ENCODE assay signal across 1 cellular context in the genomic region with DNA sequence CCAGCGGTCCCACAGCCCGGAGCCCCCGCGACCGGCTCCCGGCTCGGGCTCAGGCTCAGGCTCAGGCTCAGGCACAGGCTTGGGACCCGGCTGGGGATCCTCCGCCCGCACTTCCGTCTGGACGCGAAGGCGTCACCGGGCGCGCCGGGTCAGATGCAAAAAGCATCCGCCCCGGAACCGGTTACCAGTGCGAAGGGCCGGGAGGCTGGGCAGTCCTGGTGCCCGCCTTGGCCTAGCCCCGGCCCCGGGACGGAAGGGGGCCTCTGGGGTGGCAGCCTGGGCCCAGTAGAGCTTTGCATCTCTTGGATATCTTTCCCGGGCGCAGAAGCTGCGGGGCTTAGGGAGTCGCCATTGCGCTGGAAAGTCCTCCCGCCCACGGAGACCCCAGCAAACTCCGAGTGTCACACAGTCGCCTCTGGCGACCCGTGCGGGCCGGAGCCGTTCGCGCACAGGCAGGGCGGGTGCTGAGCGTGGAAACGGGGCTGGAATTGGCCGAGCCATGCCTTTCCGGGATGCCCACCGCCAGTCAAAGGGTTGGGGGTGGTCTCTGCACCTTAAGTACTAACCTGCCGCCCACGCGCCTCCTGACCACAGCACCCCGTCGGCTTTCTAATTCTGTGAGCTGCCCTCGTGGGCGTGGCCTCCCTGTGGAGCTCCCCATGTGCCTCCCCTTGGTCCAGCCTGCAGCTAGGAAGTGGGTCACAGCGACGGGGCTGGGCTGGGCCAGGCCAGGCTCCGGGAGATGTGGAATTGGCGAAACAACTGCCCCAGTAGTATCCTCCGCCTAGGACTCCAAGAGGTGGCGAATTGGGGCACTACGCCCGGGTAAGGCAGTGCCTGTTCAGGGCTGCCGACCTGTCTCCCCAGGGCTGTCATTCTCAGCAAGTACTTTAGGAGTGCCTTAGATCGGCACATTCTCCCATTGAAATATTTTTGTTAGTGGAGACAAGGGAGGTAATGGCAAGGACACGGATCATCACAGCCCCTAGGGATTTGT.
TF ChIP-seq lines count a peak whose summit lies in the region.

A gene (minus strand): TSS at position 119 of the 997 bp plus-strand sequence. CDS start 129 bp downstream, outside the sequence.

TF ChIP-seq in GM12878, 131 proteins besides CTCF, POLR2A, EP300 and RAD21 (continued from another document and continues in another):
- TF ChIP-seq STAT1 (conservative IDR thresholded peaks at IDR 0.05) (peak; percentile 67; the same call in 1 of the 2 replicates), NBN (IDR thresholded peaks at IDR 0.05) (peak; percentile 71; the same call in 1 of the 2 replicates), MXI1 (IDR thresholded peaks at IDR 0.05; ENCODE audit: low read depth, low read length) (peak; percentile 53), ATF7 (IDR thresholded peaks at IDR 0.05; ENCODE audit: low read depth) (0 out of 2 replicates have a peak, but pooled peaks have one; percentile 41), RFX5 (IDR thresholded peaks at IDR 0.05; ENCODE audit: low read depth, low read length) (no peak), TCF3 (IDR thresholded peaks at IDR 0.05; ENCODE audit: borderline replicate concordance, insufficient read depth, low read depth, low read length) (peak; percentile 66), LARP7 (IDR thresholded peaks at IDR 0.05) (0 out of 2 replicates have a peak, but pooled peaks have one; percentile 75), ASH2L (IDR thresholded peaks at IDR 0.05; ENCODE audit: borderline replicate concordance, low read depth) (0 out of 2 replicates have a peak, but pooled peaks have one; percentile 18), KAT2A (conservative IDR thresholded peaks at IDR 0.05; ENCODE audit: control insufficient read depth, low read depth, low read length) (no peak), CBFB (IDR thresholded peaks at IDR 0.05; ENCODE audit: low read depth) (peak; percentile 90), DPF2 (IDR thresholded peaks at IDR 0.05) (peak; percentile 70), MTA2 (IDR thresholded peaks at IDR 0.05; ENCODE audit: low read depth) (peak; percentile 86), CREM (IDR thresholded peaks at IDR 0.05; ENCODE audit: low read depth) (peak; percentile 98), CREB1 (IDR thresholded peaks at IDR 0.05; ENCODE audit: low read depth) (peak; percentile 98), SRF (IDR thresholded peaks at IDR 0.05; ENCODE audit: low read depth in 2 of 2, low read length in 2 of 2) (peak in 1 of 2 experiments; percentile 61; a peak in 1 of 4 replicates), MEF2A (IDR thresholded peaks at IDR 0.05; ENCODE audit: insufficient read depth, low read depth, low read length) (0 out of 2 replicates have a peak, but pooled peaks have one; percentile 12), TCF7 (IDR thresholded peaks at IDR 0.05; ENCODE audit: borderline replicate concordance) (no peak), POU2F2 (IDR thresholded peaks at IDR 0.05; ENCODE audit: borderline replicate concordance, low read depth, low read length) (peak; percentile 90), EGR1 (IDR thresholded peaks at IDR 0.05; ENCODE audit: borderline replicate concordance in 1 of 2, low read depth in 2 of 2, low read length in 2 of 2) (peak; percentile 7 to 99), BHLHE40 (IDR thresholded peaks at IDR 0.05; ENCODE audit: borderline replicate concordance in 1 of 2, low read depth in 2 of 2, low read length in 1 of 2) (peak; percentile 50 to 76; a peak in 2 of 4 replicates), TAF1 (IDR thresholded peaks at IDR 0.05; ENCODE audit: borderline replicate concordance, low read depth, low read length) (0 out of 2 replicates have a peak, but pooled peaks have one; percentile 13), ZNF274 (IDR thresholded peaks at IDR 0.05; ENCODE audit: insufficient read depth, insufficient read length) (no peak), NRF1 (conservative IDR thresholded peaks at IDR 0.05; ENCODE audit: low read depth, low read length) (no peak)
- TF ChIP-seq, protein P1, sequence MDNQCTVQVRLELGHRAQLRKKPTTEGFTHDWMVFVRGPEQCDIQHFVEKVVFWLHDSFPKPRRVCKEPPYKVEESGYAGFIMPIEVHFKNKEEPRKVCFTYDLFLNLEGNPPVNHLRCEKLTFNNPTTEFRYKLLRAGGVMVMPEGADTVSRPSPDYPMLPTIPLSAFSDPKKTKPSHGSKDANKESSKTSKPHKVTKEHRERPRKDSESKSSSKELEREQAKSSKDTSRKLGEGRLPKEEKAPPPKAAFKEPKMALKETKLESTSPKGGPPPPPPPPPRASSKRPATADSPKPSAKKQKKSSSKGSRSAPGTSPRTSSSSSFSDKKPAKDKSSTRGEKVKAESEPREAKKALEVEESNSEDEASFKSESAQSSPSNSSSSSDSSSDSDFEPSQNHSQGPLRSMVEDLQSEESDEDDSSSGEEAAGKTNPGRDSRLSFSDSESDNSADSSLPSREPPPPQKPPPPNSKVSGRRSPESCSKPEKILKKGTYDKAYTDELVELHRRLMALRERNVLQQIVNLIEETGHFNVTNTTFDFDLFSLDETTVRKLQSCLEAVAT (IDR thresholded peaks at IDR 0.05), result peak; percentile 53
- TF ChIP-seq, protein P2, sequence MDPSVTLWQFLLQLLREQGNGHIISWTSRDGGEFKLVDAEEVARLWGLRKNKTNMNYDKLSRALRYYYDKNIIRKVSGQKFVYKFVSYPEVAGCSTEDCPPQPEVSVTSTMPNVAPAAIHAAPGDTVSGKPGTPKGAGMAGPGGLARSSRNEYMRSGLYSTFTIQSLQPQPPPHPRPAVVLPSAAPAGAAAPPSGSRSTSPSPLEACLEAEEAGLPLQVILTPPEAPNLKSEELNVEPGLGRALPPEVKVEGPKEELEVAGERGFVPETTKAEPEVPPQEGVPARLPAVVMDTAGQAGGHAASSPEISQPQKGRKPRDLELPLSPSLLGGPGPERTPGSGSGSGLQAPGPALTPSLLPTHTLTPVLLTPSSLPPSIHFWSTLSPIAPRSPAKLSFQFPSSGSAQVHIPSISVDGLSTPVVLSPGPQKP (IDR thresholded peaks at IDR 0.05; ENCODE audit: low read depth, low read length), result peak; percentile 80
- TF ChIP-seq, protein P3, sequence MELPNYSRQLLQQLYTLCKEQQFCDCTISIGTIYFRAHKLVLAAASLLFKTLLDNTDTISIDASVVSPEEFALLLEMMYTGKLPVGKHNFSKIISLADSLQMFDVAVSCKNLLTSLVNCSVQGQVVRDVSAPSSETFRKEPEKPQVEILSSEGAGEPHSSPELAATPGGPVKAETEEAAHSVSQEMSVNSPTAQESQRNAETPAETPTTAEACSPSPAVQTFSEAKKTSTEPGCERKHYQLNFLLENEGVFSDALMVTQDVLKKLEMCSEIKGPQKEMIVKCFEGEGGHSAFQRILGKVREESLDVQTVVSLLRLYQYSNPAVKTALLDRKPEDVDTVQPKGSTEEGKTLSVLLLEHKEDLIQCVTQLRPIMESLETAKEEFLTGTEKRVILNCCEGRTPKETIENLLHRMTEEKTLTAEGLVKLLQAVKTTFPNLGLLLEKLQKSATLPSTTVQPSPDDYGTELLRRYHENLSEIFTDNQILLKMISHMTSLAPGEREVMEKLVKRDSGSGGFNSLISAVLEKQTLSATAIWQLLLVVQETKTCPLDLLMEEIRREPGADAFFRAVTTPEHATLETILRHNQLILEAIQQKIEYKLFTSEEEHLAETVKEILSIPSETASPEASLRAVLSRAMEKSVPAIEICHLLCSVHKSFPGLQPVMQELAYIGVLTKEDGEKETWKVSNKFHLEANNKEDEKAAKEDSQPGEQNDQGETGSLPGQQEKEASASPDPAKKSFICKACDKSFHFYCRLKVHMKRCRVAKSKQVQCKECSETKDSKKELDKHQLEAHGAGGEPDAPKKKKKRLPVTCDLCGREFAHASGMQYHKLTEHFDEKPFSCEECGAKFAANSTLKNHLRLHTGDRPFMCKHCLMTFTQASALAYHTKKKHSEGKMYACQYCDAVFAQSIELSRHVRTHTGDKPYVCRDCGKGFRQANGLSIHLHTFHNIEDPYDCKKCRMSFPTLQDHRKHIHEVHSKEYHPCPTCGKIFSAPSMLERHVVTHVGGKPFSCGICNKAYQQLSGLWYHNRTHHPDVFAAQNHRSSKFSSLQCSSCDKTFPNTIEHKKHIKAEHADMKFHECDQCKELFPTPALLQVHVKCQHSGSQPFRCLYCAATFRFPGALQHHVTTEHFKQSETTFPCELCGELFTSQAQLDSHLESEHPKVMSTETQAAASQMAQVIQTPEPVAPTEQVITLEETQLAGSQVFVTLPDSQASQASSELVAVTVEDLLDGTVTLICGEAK (IDR thresholded peaks at IDR 0.05; ENCODE audit: borderline replicate concordance), result peak; percentile 93
- TF ChIP-seq, protein P4, sequence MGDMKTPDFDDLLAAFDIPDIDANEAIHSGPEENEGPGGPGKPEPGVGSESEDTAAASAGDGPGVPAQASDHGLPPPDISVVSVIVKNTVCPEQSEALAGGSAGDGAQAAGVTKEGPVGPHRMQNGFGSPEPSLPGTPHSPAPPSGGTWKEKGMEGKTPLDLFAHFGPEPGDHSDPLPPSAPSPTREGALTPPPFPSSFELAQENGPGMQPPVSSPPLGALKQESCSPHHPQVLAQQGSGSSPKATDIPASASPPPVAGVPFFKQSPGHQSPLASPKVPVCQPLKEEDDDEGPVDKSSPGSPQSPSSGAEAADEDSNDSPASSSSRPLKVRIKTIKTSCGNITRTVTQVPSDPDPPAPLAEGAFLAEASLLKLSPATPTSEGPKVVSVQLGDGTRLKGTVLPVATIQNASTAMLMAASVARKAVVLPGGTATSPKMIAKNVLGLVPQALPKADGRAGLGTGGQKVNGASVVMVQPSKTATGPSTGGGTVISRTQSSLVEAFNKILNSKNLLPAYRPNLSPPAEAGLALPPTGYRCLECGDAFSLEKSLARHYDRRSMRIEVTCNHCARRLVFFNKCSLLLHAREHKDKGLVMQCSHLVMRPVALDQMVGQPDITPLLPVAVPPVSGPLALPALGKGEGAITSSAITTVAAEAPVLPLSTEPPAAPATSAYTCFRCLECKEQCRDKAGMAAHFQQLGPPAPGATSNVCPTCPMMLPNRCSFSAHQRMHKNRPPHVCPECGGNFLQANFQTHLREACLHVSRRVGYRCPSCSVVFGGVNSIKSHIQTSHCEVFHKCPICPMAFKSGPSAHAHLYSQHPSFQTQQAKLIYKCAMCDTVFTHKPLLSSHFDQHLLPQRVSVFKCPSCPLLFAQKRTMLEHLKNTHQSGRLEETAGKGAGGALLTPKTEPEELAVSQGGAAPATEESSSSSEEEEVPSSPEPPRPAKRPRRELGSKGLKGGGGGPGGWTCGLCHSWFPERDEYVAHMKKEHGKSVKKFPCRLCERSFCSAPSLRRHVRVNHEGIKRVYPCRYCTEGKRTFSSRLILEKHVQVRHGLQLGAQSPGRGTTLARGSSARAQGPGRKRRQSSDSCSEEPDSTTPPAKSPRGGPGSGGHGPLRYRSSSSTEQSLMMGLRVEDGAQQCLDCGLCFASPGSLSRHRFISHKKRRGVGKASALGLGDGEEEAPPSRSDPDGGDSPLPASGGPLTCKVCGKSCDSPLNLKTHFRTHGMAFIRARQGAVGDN (IDR thresholded peaks at IDR 0.05), result peak; percentile 86; the same call in 1 of the 2 replicates
- TF ChIP-seq, protein P5, sequence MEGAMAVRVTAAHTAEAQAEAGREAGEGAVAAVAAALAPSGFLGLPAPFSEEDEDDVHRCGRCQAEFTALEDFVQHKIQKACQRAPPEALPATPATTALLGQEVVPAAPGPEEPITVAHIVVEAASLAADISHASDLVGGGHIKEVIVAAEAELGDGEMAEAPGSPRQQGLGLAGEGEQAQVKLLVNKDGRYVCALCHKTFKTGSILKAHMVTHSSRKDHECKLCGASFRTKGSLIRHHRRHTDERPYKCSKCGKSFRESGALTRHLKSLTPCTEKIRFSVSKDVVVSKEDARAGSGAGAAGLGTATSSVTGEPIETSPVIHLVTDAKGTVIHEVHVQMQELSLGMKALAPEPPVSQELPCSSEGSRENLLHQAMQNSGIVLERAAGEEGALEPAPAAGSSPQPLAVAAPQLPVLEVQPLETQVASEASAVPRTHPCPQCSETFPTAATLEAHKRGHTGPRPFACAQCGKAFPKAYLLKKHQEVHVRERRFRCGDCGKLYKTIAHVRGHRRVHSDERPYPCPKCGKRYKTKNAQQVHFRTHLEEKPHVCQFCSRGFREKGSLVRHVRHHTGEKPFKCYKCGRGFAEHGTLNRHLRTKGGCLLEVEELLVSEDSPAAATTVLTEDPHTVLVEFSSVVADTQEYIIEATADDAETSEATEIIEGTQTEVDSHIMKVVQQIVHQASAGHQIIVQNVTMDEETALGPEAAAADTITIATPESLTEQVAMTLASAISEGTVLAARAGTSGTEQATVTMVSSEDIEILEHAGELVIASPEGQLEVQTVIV (IDR thresholded peaks at IDR 0.05; ENCODE audit: borderline replicate concordance, partially characterized antibody), result peak; percentile 62
- TF ChIP-seq, protein P6, sequence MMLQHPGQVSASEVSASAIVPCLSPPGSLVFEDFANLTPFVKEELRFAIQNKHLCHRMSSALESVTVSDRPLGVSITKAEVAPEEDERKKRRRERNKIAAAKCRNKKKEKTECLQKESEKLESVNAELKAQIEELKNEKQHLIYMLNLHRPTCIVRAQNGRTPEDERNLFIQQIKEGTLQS (IDR thresholded peaks at IDR 0.05; ENCODE audit: borderline replicate concordance, extremely low read depth, low read depth, low read length), result peak; percentile 53; the same call in 1 of the 2 replicates
- TF ChIP-seq, protein P7, sequence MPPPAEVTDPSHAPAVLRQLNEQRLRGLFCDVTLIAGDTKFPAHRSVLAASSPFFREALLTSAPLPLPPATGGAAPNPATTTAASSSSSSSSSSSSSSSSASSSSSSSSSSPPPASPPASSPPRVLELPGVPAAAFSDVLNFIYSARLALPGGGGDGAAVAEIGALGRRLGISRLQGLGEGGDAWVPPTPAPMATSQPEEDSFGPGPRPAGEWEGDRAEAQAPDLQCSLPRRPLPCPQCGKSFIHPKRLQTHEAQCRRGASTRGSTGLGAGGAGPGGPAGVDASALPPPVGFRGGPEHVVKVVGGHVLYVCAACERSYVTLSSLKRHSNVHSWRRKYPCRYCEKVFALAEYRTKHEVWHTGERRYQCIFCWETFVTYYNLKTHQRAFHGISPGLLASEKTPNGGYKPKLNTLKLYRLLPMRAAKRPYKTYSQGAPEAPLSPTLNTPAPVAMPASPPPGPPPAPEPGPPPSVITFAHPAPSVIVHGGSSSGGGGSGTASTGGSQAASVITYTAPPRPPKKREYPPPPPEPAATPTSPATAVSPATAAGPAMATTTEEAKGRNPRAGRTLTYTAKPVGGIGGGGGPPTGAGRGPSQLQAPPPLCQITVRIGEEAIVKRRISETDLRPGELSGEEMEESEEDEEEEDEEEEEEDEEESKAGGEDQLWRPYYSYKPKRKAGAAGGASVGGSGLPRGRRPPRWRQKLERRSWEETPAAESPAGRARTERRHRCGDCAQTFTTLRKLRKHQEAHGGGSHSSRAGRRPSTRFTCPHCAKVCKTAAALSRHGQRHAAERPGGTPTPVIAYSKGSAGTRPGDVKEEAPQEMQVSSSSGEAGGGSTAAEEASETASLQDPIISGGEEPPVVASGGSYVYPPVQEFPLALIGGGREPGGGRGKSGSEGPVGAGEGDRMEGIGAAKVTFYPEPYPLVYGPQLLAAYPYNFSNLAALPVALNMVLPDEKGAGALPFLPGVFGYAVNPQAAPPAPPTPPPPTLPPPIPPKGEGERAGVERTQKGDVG (CRISPR knock-in tag; IDR thresholded peaks at IDR 0.05), result no peak
- TF ChIP-seq, protein P8, sequence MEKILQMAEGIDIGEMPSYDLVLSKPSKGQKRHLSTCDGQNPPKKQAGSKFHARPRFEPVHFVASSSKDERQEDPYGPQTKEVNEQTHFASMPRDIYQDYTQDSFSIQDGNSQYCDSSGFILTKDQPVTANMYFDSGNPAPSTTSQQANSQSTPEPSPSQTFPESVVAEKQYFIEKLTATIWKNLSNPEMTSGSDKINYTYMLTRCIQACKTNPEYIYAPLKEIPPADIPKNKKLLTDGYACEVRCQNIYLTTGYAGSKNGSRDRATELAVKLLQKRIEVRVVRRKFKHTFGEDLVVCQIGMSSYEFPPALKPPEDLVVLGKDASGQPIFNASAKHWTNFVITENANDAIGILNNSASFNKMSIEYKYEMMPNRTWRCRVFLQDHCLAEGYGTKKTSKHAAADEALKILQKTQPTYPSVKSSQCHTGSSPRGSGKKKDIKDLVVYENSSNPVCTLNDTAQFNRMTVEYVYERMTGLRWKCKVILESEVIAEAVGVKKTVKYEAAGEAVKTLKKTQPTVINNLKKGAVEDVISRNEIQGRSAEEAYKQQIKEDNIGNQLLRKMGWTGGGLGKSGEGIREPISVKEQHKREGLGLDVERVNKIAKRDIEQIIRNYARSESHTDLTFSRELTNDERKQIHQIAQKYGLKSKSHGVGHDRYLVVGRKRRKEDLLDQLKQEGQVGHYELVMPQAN (conservative IDR thresholded peaks at IDR 0.05), result peak; percentile 96; the same call in 1 of the 2 replicates
